In the genomic region with DNA sequence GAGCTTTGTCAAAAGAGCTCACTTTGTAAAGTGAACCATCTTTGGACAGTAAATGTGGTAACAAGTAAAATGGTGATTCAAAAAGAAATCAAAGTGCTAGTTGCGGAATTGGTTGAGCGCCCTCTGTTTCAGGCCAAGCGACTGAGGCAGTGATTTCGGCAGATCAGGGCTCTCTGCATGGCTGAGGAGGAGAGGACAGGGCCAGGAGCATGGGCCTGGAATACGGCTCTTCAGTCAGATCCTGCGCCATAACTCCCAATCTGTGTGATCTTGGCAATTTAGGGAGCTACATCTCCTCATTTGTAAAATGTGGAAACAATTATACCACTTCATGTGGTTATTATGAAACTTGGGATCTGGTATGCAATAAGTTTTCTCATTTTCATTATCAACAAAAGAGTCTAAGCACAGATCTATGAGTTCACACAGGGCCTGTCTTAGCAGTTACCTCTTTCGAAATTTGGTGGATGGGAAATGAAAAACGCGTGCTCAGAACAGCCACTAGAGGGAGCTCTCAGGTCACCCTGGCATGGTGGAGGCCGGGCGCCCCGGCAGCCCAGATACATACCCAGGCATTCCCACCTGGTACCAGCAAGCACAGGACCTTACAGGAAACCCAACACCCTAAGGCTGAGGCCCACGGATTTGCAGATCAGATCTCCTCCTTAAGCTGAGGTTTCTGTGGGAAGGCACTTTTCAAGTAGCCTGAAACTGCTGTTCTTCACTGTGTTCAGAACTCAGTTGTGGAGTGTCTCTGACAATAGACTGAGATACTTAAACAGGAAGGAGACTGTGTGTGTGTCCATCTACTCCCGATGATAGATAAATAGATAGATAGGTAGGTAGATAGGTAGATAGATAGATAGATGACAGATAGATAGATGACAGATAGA, we compare ENCODE assay signal across 8 cellular contexts.
DNase-seq lines count a peak whose midpoint lies in the region; ATAC-seq and TF ChIP-seq lines count a peak whose summit lies in the region.

No MANE protein-coding gene starts in this region.

- H3K4me1 ChIP-seq in BE2C = peaks cover 18% of the 10 kb centered on the region
- peaks cover 8% of the 10 kb centered on the region for H3K4me1 ChIP-seq in mesenchymal stem cell (ENCODE audit: control insufficient read depth, insufficient read depth, low read depth, low read length)

- peak; percentile 97 for TF ChIP-seq CTCF in BE2C (IDR thresholded peaks at IDR 0.05; ENCODE audit: low read depth, low read length)

- H3K36me3 ChIP-seq in BE2C (no peaks in the 10 kb centered on the region), mesenchymal stem cell (ENCODE audit: control insufficient read depth in 1 of 2, insufficient read depth in 2 of 2, low read depth in 1 of 2, low read length in 2 of 2) (no peaks in the 10 kb centered on the region)

- no peak overlapping the region for H3K4ac ChIP-seq in mesenchymal stem cell (ENCODE audit: low read depth in 1 of 2, low read length in 2 of 2)

- DNase-seq in BE2C = peak; percentile 76
- peak; percentile 71 to 79 for DNase-seq in NCI-H524 (lab: John Stamatoyannopoulos, UW)
- DNase-seq in activated CD4-positive, alpha-beta T cell treated with anti-CD3 and anti-CD28 coated beads, Interleukin-2, amount 50 U/mL, for 4 hours = peak; percentile 46 to 52
- peak; percentile 72 for DNase-seq in ecto neural progenitor cell (ENCODE audit: low spot score)
- DNase-seq in mesenchymal stem cell = peak; percentile 66
- DNase-seq in stimulated activated CD8-positive, alpha-beta memory T cell treated with anti-CD3 and anti-CD28 coated beads, Interleukin-15, amount 100 ng/mL, for 4 hours (ENCODE audit: low read depth in 2 of 2) = peak; percentile 4 to 21

- peak overlapping the region; percentile 86 for H2AFZ ChIP-seq in mesenchymal stem cell (ENCODE audit: low read depth, low read length)

- 38% methylated on average over 12 of the region's 14 CpGs for WGBS in mesenchymal stem cell

- no peaks in the 10 kb centered on the region for H3K79me1 ChIP-seq in mesenchymal stem cell (replicated peaks; ENCODE audit: low read length, poor library complexity, severe bottlenecking)

- H4K91ac ChIP-seq in mesenchymal stem cell (ENCODE audit: low read length) = no peak overlapping the region

- H4K8ac ChIP-seq in mesenchymal stem cell (ENCODE audit: low read length) = peak overlapping the region; percentile 5

- H2BK12ac ChIP-seq in mesenchymal stem cell (ENCODE audit: low read length in 2 of 2) = no peak overlapping the region

- H3K14ac ChIP-seq in mesenchymal stem cell (ENCODE audit: low read length in 2 of 2) = no peak overlapping the region

- no peak overlapping the region for H3K4me3 ChIP-seq in BE2C (ENCODE audit: low read depth, low read length)
- no peak overlapping the region for H3K4me3 ChIP-seq in mesenchymal stem cell (ENCODE audit: insufficient read depth in 1 of 2, low read depth in 1 of 2, low read length in 2 of 2)

- peak overlapping the region; percentile 39 for H3K27ac ChIP-seq in mesenchymal stem cell (ENCODE audit: low read length, poor library complexity, severe bottlenecking)

- H3K9ac ChIP-seq in mesenchymal stem cell (ENCODE audit: low read length) = peak overlapping the region; percentile 46

- H3K9me3 ChIP-seq in BE2C = no peaks in the 10 kb centered on the region
- peaks cover 12% of the 10 kb centered on the region for H3K9me3 ChIP-seq in mesenchymal stem cell (ENCODE audit: control insufficient read depth, low read length)

- H2BK5ac ChIP-seq in mesenchymal stem cell (ENCODE audit: low read depth, low read length, poor library complexity, severe bottlenecking) = no peak overlapping the region

- ATAC-seq in GM19023 (IDR thresholded peaks at IDR 0.05; ENCODE audit: unreplicated experiment) = peak; percentile 72
- ATAC-seq in HG03135 (IDR thresholded peaks at IDR 0.05; ENCODE audit: unreplicated experiment) = peak; percentile 71

- H3K18ac ChIP-seq in mesenchymal stem cell (ENCODE audit: low read depth in 1 of 2, low read length in 2 of 2) = no peak overlapping the region

- no peaks in the 10 kb centered on the region for H3K27me3 ChIP-seq in BE2C
- no peaks in the 10 kb centered on the region for H3K27me3 ChIP-seq in mesenchymal stem cell (ENCODE audit: control insufficient read depth in 1 of 2, insufficient read depth in 1 of 2, low read length in 2 of 2)

- H2BK120ac ChIP-seq in mesenchymal stem cell (ENCODE audit: low read depth, low read length) = no peak overlapping the region

- no peak overlapping the region for H3K4me2 ChIP-seq in mesenchymal stem cell (ENCODE audit: low read length, poor library complexity, severe bottlenecking)

- H2AK5ac ChIP-seq in mesenchymal stem cell (ENCODE audit: low read length, severe bottlenecking) = peak overlapping the region; percentile 95

- H2BK15ac ChIP-seq in mesenchymal stem cell (ENCODE audit: low read depth, poor library complexity, severe bottlenecking) = no peak overlapping the region

- no peak overlapping the region for H3K23ac ChIP-seq in mesenchymal stem cell (ENCODE audit: low read length in 2 of 2)

Comparison
In these comparisons a context has a peak if more than half of its experiments do, and no peak if none do; other contexts are left out.
1. DNase-seq: peak in every context shown above with its lines; median percentile 76 in BE2C; 75 in NCI-H524; 72 in ecto neural progenitor cell; 66 in mesenchymal stem cell; 49 in activated CD4-positive, alpha-beta T cell treated with anti-CD3 and anti-CD28 coated beads, Interleukin-2, amount 50 U/mL, for 4 hours; 12 in stimulated activated CD8-positive, alpha-beta memory T cell treated with anti-CD3 and anti-CD28 coated beads, Interleukin-15, amount 100 ng/mL, for 4 hours.